In genomic region chr1:2962946-2963345, GRCh38 we compare ENCODE assay signal across 28 cellular contexts. TPM values are rescaled to one million over a fixed set of nuclear protein-coding genes. Genes with fewer than 3 reads are reported as not detected.
"Had no signal": no experiment of that assay in that cellular context is flagged by ENCODE, and none has a peak within 500 bp of the region (broad histone marks: within the 10 kb centered on the region; RNA-seq: fewer than 3 reads in every experiment).

No MANE protein-coding gene starts in this region.

- ATAC-seq: foreskin keratinocyte; heart left ventricle; left lobe of liver; mucosa of descending colon; natural killer cell treated with Interleukin-12 subunit alpha and Interleukin-12 subunit beta and Interleukin-15 and Interleukin-18, amount 100 ng/mL, for 72 hours; WTC11 had no signal

- H3K27ac ChIP-seq: breast epithelium, esophagus muscularis mucosa, foreskin keratinocyte, heart left ventricle, tibial nerve had no signal

- H3K36me3 ChIP-seq: breast epithelium, esophagus muscularis mucosa, heart left ventricle, tibial nerve had no signal

- H3K4me1 ChIP-seq: breast epithelium, foreskin keratinocyte had no signal

- H3K4me3 ChIP-seq: breast epithelium, esophagus muscularis mucosa, heart left ventricle, mucosa of descending colon, smooth muscle cell, tibial nerve had no signal

- H3K27me3 ChIP-seq: foreskin keratinocyte, heart left ventricle, tibial nerve had no signal

- DNase-seq: activated CD4-positive, alpha-beta memory T cell treated with anti-CD3 and anti-CD28 coated beads, Interleukin-2, amount 10 ng/mL, durations not matched to agents 7 days and 5 days; activated CD4-positive, alpha-beta T cell treated with anti-CD3 and anti-CD28 coated beads for 1 hour; activated CD4-positive, alpha-beta T cell treated with anti-CD3 and anti-CD28 coated beads, Interleukin-2, amount 10 ng/mL, durations not matched to agents 7 days and 5 days; activated naive CD4-positive, alpha-beta T cell treated with Interleukin-2 at 50 U/mL for 16 hours; activated T-cell treated with anti-CD3 and anti-CD28 coated beads, Interleukin-2, amount 50 U/mL, for 48 hours; central memory CD4-positive, alpha-beta T cell; dermis blood vessel endothelial cell; effector CD4-positive, alpha-beta T cell; foreskin keratinocyte; kidney glomerular epithelial cell; stimulated activated CD4-positive, alpha-beta T cell treated with anti-CD3 and anti-CD28 coated beads, Interleukin-15, amount 100 ng/mL, for 24 hours; stimulated activated naive CD4-positive, alpha-beta T cell treated with Interleukin-2 at 50 U/mL for 16 hours had no signal

RNA-seq across cellular contexts. Expression of gene ACTRT2, which starts 58.3 kb away (rescaled TPM):
- total RNA-seq: activated CD4-positive, alpha-beta memory T cell treated with anti-CD3 and anti-CD28 coated beads, Interleukin-2, amount 10 ng/mL, durations not matched to agents 7 days and 5 days; activated CD4-positive, alpha-beta T cell treated with anti-CD3 and anti-CD28 coated beads, Interleukin-2, amount 10 ng/mL, durations not matched to agents 7 days and 5 days; activated T-helper 2 cell treated with anti-CD3 and anti-CD28 coated beads, Interferon-gamma antibody, Interleukin-2, Interleukin-4, amounts not matched to agents 10 μg/mL and 5 μg/mL and 100 μg/mL, durations not matched to agents 14 hours and 24 hours and 36 hours; breast epithelium; dermis blood vessel endothelial cell; esophagus muscularis mucosa; foreskin keratinocyte; heart left ventricle; left lobe of liver; lung microvascular endothelial cell; mesenteric fat pad; mucosa of descending colon; myocyte; natural killer cell treated with Interleukin-12 subunit alpha and Interleukin-12 subunit beta and Interleukin-15 and Interleukin-18, amount 100 ng/mL, for 72 hours; osteoblast; smooth muscle cell; temporal lobe; tibial nerve; urinary bladder; WTC11 had no signal
